ENCODE assay signal across 16 cellular contexts in the genomic region with DNA sequence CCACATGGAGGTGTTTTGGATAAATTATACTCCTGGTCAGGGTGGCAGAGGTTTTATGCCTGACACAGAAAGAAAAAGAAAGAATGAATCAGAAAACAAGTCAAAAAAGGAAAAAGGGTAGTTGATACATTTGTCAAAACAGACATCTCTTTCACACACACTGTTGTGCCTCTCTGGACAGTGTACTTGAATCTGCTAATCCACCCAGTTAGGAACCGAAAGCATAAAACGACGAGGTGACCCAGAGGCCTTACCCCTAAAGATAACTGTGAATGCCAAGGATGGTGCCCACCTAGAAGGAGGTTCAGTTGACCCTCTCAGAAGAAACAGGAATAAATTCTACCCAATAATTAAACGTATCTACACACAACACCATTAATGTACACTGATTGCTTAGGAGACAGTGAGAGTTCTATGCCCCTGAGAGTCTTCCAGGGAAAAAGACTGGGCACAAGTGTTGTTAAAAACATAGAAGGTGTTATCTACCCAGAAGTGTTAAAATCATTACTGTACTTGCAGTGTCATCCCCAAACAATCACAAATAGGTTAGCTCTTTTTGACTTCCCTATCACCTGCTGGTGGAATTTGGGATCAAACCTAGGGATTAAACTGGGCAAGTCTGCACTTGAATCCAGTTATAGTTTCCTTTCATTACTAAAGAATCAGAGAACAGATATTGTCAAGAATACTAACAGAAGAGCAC.
DNase-seq lines count a peak whose midpoint lies in the region; ATAC-seq and TF ChIP-seq lines count a peak whose summit lies in the region.
"Had no signal": no experiment of that assay in that cellular context is flagged by ENCODE, and none has a peak within 500 bp of the region (broad histone marks: within the 10 kb centered on the region; RNA-seq: fewer than 3 reads in every experiment).

No MANE protein-coding gene starts in this region.

- in situ Hi-C loops in KBM-7 (cut with MboI; ENCODE audit: low pct_unique_long_range_greater_than_20kb, low sequenced_read_pairs), result no loop called here

- peak overlapping the region; percentile 55 for H3K4me2 ChIP-seq in skeletal muscle satellite cell (ENCODE audit: low read length)

- H3K27me3 ChIP-seq in SJSA1 (replicated peaks), result no peaks in the 10 kb centered on the region
- H3K27me3 ChIP-seq in skeletal muscle satellite cell (ENCODE audit: control insufficient read depth, insufficient read depth, low read length), result no peaks in the 10 kb centered on the region
- H3K27me3 ChIP-seq: gastroesophageal sphincter had no signal

- H3K9me3 ChIP-seq in SJSA1 (replicated peaks) (no peaks in the 10 kb centered on the region), skeletal muscle satellite cell (replicated peaks; ENCODE audit: low read length) (no peaks in the 10 kb centered on the region)
- H3K9me3 ChIP-seq: gastroesophageal sphincter had no signal

- H3K4me3 ChIP-seq in SJSA1, result no peak overlapping the region
- H3K4me3 ChIP-seq in fibroblast of the aortic adventitia (ENCODE audit: low read depth, low read length), result no peak overlapping the region
- H3K4me3 ChIP-seq in skeletal muscle satellite cell (ENCODE audit: low read length), result no peak overlapping the region
- H3K4me3 ChIP-seq: gastroesophageal sphincter, K562 had no signal

- no peaks in the 10 kb centered on the region for H3K36me3 ChIP-seq in SJSA1
- H3K36me3 ChIP-seq in skeletal muscle satellite cell (ENCODE audit: insufficient read depth, low read length), result no peaks in the 10 kb centered on the region
- H3K36me3 ChIP-seq: gastroesophageal sphincter had no signal

- ATAC-seq in HG02870 (IDR thresholded peaks at IDR 0.05; ENCODE audit: unreplicated experiment), result no peak
- ATAC-seq: activated T-cell treated with anti-CD3 and anti-CD28 coated beads, Interleukin-2, amount 50 U/mL, for 4 hours; gastroesophageal sphincter; K562 had no signal

- DNase-seq in NCI-H2171 treated with DMSO at 0.1 percent for 48 hours (lab: John Stamatoyannopoulos, UW), result peak; percentile 24
- DNase-seq in NCI-H2171 (lab: John Stamatoyannopoulos, UW), result no peak
- DNase-seq in SJSA1 (ENCODE audit: low read depth in 1 of 2, low spot score in 2 of 2), result no peak
- DNase-seq in fibroblast of the aortic adventitia (ENCODE audit: low read depth), result no peak
- DNase-seq in NCI-H1048 (lab: John Stamatoyannopoulos, UW), result no peak
- DNase-seq in KBM-7, result no peak
- DNase-seq: activated B cell treated with CpG ODN at 0.5 μM for 24 hours; activated naive CD4-positive, alpha-beta T cell treated with anti-CD3 and anti-CD28 coated beads, Interleukin-2, amount 50 U/mL, for 16 hours; activated T-cell treated with anti-CD3 and anti-CD28 coated beads, Interleukin-2, amount 50 U/mL, for 4 hours; aorta; GF-D8; NCI-H2107 had no signal

- no peak overlapping the region for H3K9ac ChIP-seq in skeletal muscle satellite cell (ENCODE audit: low read depth, low read length)

- peaks cover 28% of the 10 kb centered on the region for H3K4me1 ChIP-seq in SJSA1 (replicated peaks)
- peaks cover 38% of the 10 kb centered on the region for H3K4me1 ChIP-seq in skeletal muscle satellite cell (ENCODE audit: control insufficient read depth, insufficient read depth, low read length)
- H3K4me1 ChIP-seq: gastroesophageal sphincter had no signal

- peak; percentile 21 for TF ChIP-seq CTCF in fibroblast of the aortic adventitia (IDR thresholded peaks at IDR 0.05; ENCODE audit: insufficient read depth, low read length)

- peak overlapping the region; percentile 25 for H3K27ac ChIP-seq in SJSA1
- H3K27ac ChIP-seq: gastroesophageal sphincter had no signal
